Comparison of ENCODE assay signal across 12 cellular contexts in genomic region chr7:55348502-55348901, GRCh38. TPM values are rescaled to one million over a fixed set of nuclear protein-coding genes. Genes with fewer than 3 reads are reported as not detected.
DNase-seq lines count a peak whose midpoint lies in the region; ATAC-seq and TF ChIP-seq lines count a peak whose summit lies in the region.
"Had no signal": no experiment of that assay in that cellular context is flagged by ENCODE, and none has a peak within 500 bp of the region (broad histone marks: within the 10 kb centered on the region; RNA-seq: fewer than 3 reads in every experiment).

No MANE protein-coding gene starts in this region.

- DNase-seq in MCF 10A (ENCODE audit: unreplicated experiment) (peak; percentile 57), breast epithelium (ENCODE audit: low spot score in 2 of 2) (no peak), RPMI7951 (ENCODE audit: low read depth) (peak; percentile 84), dorsolateral prefrontal cortex (no peak), superior temporal gyrus (ENCODE audit: extremely low spot score) (peak; percentile 62), adrenal gland (no peak), NCI-H1048 (lab: John Stamatoyannopoulos, UW) (no peak)
- DNase-seq: activated CD4-positive, alpha-beta T cell treated with anti-CD3 and anti-CD28 coated beads, Interleukin-2, amount 10 ng/mL, durations not matched to agents 24 days and 14 days; BE2C; left cardiac atrium had no signal

- no peaks in the 10 kb centered on the region for H3K27me3 Mint-ChIP-seq in MCF 10A (ENCODE audit: insufficient read depth, unreplicated experiment)

- H3K4me3 ChIP-seq in breast epithelium (no peak overlapping the region), dorsolateral prefrontal cortex (no peak overlapping the region), adrenal gland (no peak overlapping the region)

- CTCF ChIA-PET in MCF 10A (lab: Yijun Ruan, JAX), result interaction anchor here (0.9 to 1.1 kb wide), 3 partner anchors 42 to 68 kb away, joined by 3 to 5 read pairs (median 3); no protein-coding TSS in a partner anchor

- no peaks in the 10 kb centered on the region for H3K36me3 Mint-ChIP-seq in MCF 10A (ENCODE audit: insufficient read depth, unreplicated experiment)
- H3K36me3 Mint-ChIP-seq: type B pancreatic cell had no signal

- peaks cover 0 to 6% of the 10 kb centered on the region in 2 donors for H3K27me3 ChIP-seq in breast epithelium
- H3K27me3 ChIP-seq in dorsolateral prefrontal cortex, result peaks cover 0 to 4% (median 0%) of the 10 kb centered on the region in 45 donors
- no peaks in the 10 kb centered on the region for H3K27me3 ChIP-seq in adrenal gland
- H3K27me3 ChIP-seq: BE2C had no signal

- BruUV-seq in MCF 10A (replicated peaks; lab: Mats Ljungman, UMichigan), result no TSS peak

- H3K36me3 ChIP-seq in breast epithelium, result no peaks in the 10 kb centered on the region
- H3K36me3 ChIP-seq in adrenal gland (replicated peaks in 1 of 2), result no peaks in the 10 kb centered on the region
- H3K36me3 ChIP-seq: BE2C had no signal

- no peak for ATAC-seq in HG02759 (IDR thresholded peaks at IDR 0.05; ENCODE audit: unreplicated experiment)

- POLR2A ChIA-PET in MCF 10A (lab: Yijun Ruan, JAX), result interaction anchor here (0.6 to 3.6 kb wide), 5 partner anchors 18 to 97 kb away, joined by 3 to 32 read pairs (median 3); partner anchors contain the start of gene LANCL2

- H3K27ac Mint-ChIP-seq in MCF 10A (ENCODE audit: low read depth, unreplicated experiment), result no peak overlapping the region
- H3K27ac Mint-ChIP-seq: activated CD4-positive, alpha-beta T cell treated with anti-CD3 and anti-CD28 coated beads, Interleukin-2, amount 10 ng/mL, durations not matched to agents 24 days and 14 days; type B pancreatic cell had no signal

- TF ChIP-seq POLR2A in breast epithelium (IDR thresholded peaks at IDR 0.05) (no peak), adrenal gland (IDR thresholded peaks at IDR 0.05) (no peak)

- H3K9me3 Mint-ChIP-seq in MCF 10A (ENCODE audit: unreplicated experiment), result no peaks in the 10 kb centered on the region
- H3K9me3 Mint-ChIP-seq: activated CD4-positive, alpha-beta T cell treated with anti-CD3 and anti-CD28 coated beads, Interleukin-2, amount 10 ng/mL, durations not matched to agents 24 days and 14 days; type B pancreatic cell had no signal

- WGBS in adrenal gland, 4 donors, result 26 to 38% (median 34%) methylated on average over 4 of the region's 4 CpGs

- H3K27ac ChIP-seq in breast epithelium (no peak overlapping the region), dorsolateral prefrontal cortex (peak overlapping the region in 30 of 59 donors; percentile 0 to 72 (median 40)), adrenal gland (peak overlapping the region in 2 of 5 donors; percentile 13 to 37)

- H3K4me3 Mint-ChIP-seq in MCF 10A (ENCODE audit: unreplicated experiment), result peak overlapping the region; percentile 29
- H3K4me3 Mint-ChIP-seq: activated CD4-positive, alpha-beta T cell treated with anti-CD3 and anti-CD28 coated beads, Interleukin-2, amount 10 ng/mL, durations not matched to agents 24 days and 14 days; type B pancreatic cell had no signal

- H3K4me1 ChIP-seq in breast epithelium, result peaks cover 0 to 6% of the 10 kb centered on the region in 2 donors
- peaks cover 3 to 4% of the 10 kb centered on the region in 2 donors for H3K4me1 ChIP-seq in adrenal gland (replicated peaks in 1 of 2)
- H3K4me1 ChIP-seq: BE2C had no signal

- H3K9me3 ChIP-seq in breast epithelium (no peaks in the 10 kb centered on the region), adrenal gland (replicated peaks in 1 of 3) (no peaks in the 10 kb centered on the region)
- H3K9me3 ChIP-seq: BE2C had no signal

- intact Hi-C loops in MCF 10A (cut with micrococcal nuclease) (no loop called here), breast epithelium (cut with DNase I; ENCODE audit: low total_unique reads) (no loop called here), dorsolateral prefrontal cortex (cut with DNase I) (no loop called here), adrenal gland (cut with DNase I) (no loop called here)

- TF ChIP-seq CTCF in MCF 10A (IDR thresholded peaks at IDR 0.05; ENCODE audit: unreplicated experiment) (no peak), breast epithelium (IDR thresholded peaks at IDR 0.05) (no peak), dorsolateral prefrontal cortex (IDR thresholded peaks at IDR 0.05 in 54 of 56, conservative IDR thresholded peaks at IDR 0.05 in 2 of 56; ENCODE audit: low read depth in 1 of 56, partially characterized antibody in 56 of 56) (no peak), adrenal gland (IDR thresholded peaks at IDR 0.05) (no peak)

- H3K4me1 Mint-ChIP-seq in MCF 10A (ENCODE audit: insufficient read depth, unreplicated experiment), result peaks cover 13% of the 10 kb centered on the region

RNA-seq across cellular contexts. Expression of gene LANCL2, which starts 16.6 kb away (rescaled TPM):
- total RNA-seq in MCF 10A (2022) (9.6 and 14.3 TPM in 2 replicates), breast epithelium (10 to 100 TPM; 11.8 to 22.4 (median 20.2) TPM), dorsolateral prefrontal cortex (10 to 100 TPM; 27.5 to 66.3 (median 41.3) TPM), adrenal gland (10 to 100 TPM; 10.6 to 25.9 (median 17.6) TPM)
- total RNA-seq in RPMI7951 (2014; rRNA removed; shearing (Covaris generic)), result 17.4 and 29.1 TPM in 2 replicates
- polyA plus RNA-seq in adrenal gland, result 10 to 100 TPM; 10.5 to 21.0 (median 18.1) TPM

Comparison
In these comparisons a context has a peak if more than half of its experiments do, and no peak if none do; other contexts are left out.
1. DNase-seq: peak in MCF 10A (single experiment), RPMI7951 (single experiment) and superior temporal gyrus (single experiment); none in breast epithelium (0 of 2), dorsolateral prefrontal cortex (0 of 10), adrenal gland (0 of 7) and NCI-H1048 (single experiment).
2. H3K27ac ChIP-seq: peak in dorsolateral prefrontal cortex (30 of 59); none in breast epithelium (0 of 2).